8 cellular contexts compared by ENCODE assay signal in the genomic region with DNA sequence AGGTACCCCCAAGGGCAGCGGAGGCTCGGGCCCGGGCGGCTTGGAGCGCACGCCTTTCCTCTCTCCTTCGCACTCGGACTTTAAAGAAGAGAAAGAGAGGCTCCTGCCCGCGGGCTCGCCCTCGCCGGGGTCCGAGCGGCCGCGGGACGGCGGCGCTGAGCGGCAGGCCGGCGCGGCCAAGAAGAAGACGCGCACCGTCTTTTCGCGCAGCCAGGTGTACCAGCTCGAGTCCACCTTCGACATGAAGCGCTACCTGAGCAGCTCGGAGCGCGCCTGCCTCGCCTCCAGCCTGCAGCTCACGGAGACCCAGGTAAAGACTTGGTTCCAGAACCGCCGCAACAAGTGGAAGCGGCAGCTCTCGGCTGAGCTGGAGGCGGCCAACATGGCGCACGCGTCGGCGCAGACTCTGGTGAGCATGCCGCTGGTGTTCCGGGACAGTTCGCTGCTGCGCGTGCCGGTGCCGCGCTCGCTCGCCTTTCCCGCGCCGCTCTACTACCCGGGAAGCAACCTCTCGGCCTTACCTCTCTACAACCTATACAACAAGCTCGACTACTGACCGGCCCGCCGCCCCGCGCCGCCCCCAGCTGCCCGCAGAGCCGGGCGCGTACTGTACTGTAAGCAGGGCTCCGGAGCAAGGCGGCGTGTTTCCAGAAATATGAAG. TPM values are rescaled to one million over a fixed set of nuclear protein-coding genes. Genes with fewer than 3 reads are reported as not detected.
A peak's percentile ranks its signal among the peaks of the same experiment; 100 is the strongest.
DNase-seq lines count a peak whose midpoint lies in the region; ATAC-seq and TF ChIP-seq lines count a peak whose summit lies in the region.

No MANE protein-coding gene starts in this region.

- peaks cover 65% of the 10 kb centered on the region for H4K20me1 ChIP-seq in neural progenitor cell (ENCODE audit: low read depth)

- H3K9me3 Mint-ChIP-seq in CD4-positive, alpha-beta T cell = no peaks in the 10 kb centered on the region
- H3K9me3 Mint-ChIP-seq in endodermal cell (no peaks in the 10 kb centered on the region), neural progenitor cell (peaks cover 2% of the 10 kb centered on the region)

- intact Hi-C loops in CD4-positive, alpha-beta T cell (cut with DNase I, micrococcal nuclease) = loop anchor here (5.0 to 10.0 kb wide), 8 partner anchors 142 to 1768 kb away; partner anchors contain the start of genes ACADSB (in 1 of the 2), EEF1AKMT2 (in 1 of the 2), FAM24B (in 1 of the 2) and IKZF5 (in 1 of the 2)

- peaks cover 49% of the 10 kb centered on the region for H3F3A ChIP-seq in neural progenitor cell (ENCODE audit: low read depth)

- H3K9ac ChIP-seq in endodermal cell (ENCODE audit: extremely low read depth, low read length, poor library complexity, severe bottlenecking) (no peak overlapping the region), neural progenitor cell (no peak overlapping the region)

- H3K9me3 ChIP-seq in CD4-positive, alpha-beta T cell (ENCODE audit: control insufficient read depth, low read length) = no peaks in the 10 kb centered on the region
- H3K9me3 ChIP-seq in Peyer's patch (peaks cover 0 to 3% (median 0%) of the 10 kb centered on the region in 4 donors), endodermal cell (ENCODE audit: control insufficient read depth, low read length) (no peaks in the 10 kb centered on the region), neural progenitor cell (ENCODE audit: low read depth) (no peaks in the 10 kb centered on the region)

- no peak for TF ChIP-seq POLR2A in Peyer's patch (IDR thresholded peaks at IDR 0.05)

- TF ChIP-seq CTCF in CD4-positive, alpha-beta T cell (IDR thresholded peaks at IDR 0.05) = no peak
- TF ChIP-seq CTCF in Peyer's patch (IDR thresholded peaks at IDR 0.05) (no peak), endodermal cell (conservative IDR thresholded peaks at IDR 0.05) (peak; percentile 14), neural progenitor cell (IDR thresholded peaks at IDR 0.05) (no peak)

- peak in 4 of 10 experiments; percentile 42 to 51 (median 46) for DNase-seq in CD4-positive, alpha-beta T cell
- DNase-seq in Peyer's patch = peak in 1 of 3 donors; percentile 46
- DNase-seq in endodermal cell = peak; percentile 81
- peak; percentile 79 for DNase-seq in neural progenitor cell (ENCODE audit: low spot score)
- DNase-seq in NCI-H146 treated with DMSO at 0.1 percent for 48 hours (lab: John Stamatoyannopoulos, UW; ENCODE audit: unreplicated experiment) = no peak

- H3K27ac Mint-ChIP-seq in CD4-positive, alpha-beta T cell = no peak overlapping the region
- no peak overlapping the region for H3K27ac Mint-ChIP-seq in endodermal cell
- no peak overlapping the region for H3K27ac Mint-ChIP-seq in neural progenitor cell

- peaks cover 4% of the 10 kb centered on the region for H3K79me2 ChIP-seq in neural progenitor cell (ENCODE audit: low read depth)

- peaks cover 0 to 49% (median 27%) of the 10 kb centered on the region in 4 donors for H3K4me1 ChIP-seq in Peyer's patch
- H3K4me1 ChIP-seq in endodermal cell (ENCODE audit: control insufficient read depth, insufficient read depth, low read length) = peaks cover 3% of the 10 kb centered on the region
- H3K4me1 ChIP-seq in neural progenitor cell = peaks cover 37% of the 10 kb centered on the region

- H3K36me3 Mint-ChIP-seq in CD4-positive, alpha-beta T cell (ENCODE audit: low read depth) = peaks cover 7% of the 10 kb centered on the region
- H3K36me3 Mint-ChIP-seq in endodermal cell (ENCODE audit: low read depth) = no peaks in the 10 kb centered on the region
- H3K36me3 Mint-ChIP-seq in neural progenitor cell = no peaks in the 10 kb centered on the region

- WGBS in endodermal cell (ENCODE audit: insufficient coverage in 1 of 2, insufficient read length in 1 of 2), 2 experiments = 1% methylated on average over 43 to 76 of the region's 76 CpGs

- no peak for ATAC-seq in CD4-positive, alpha-beta T cell (ENCODE audit: poor library complexity)
- no peak for ATAC-seq in GM21526 (IDR thresholded peaks at IDR 0.05; ENCODE audit: low FRiP score, unreplicated experiment)
- no peak for ATAC-seq in GM18502 (IDR thresholded peaks at IDR 0.05; ENCODE audit: poor library complexity, unreplicated experiment)
- ATAC-seq in HG02610 (IDR thresholded peaks at IDR 0.05; ENCODE audit: unreplicated experiment) = no peak

- peak overlapping the region; percentile 89 for H3K4me3 Mint-ChIP-seq in CD4-positive, alpha-beta T cell
- peak overlapping the region; percentile 59 for H3K4me3 Mint-ChIP-seq in endodermal cell
- H3K4me3 Mint-ChIP-seq in neural progenitor cell = peak overlapping the region; percentile 76

- H3K27ac ChIP-seq in CD4-positive, alpha-beta T cell (ENCODE audit: low read depth, low read length) = no peak overlapping the region
- H3K27ac ChIP-seq in Peyer's patch (no peak overlapping the region), endodermal cell (ENCODE audit: low read depth, low read length) (no peak overlapping the region), neural progenitor cell (no peak overlapping the region)

- H3K27me3 ChIP-seq in CD4-positive, alpha-beta T cell (ENCODE audit: control insufficient read depth, insufficient read depth, low read length) = peaks cover 68% of the 10 kb centered on the region
- peaks cover 0 to 58% of the 10 kb centered on the region in 2 donors for H3K27me3 ChIP-seq in Peyer's patch
- peaks cover 90% of the 10 kb centered on the region for H3K27me3 ChIP-seq in endodermal cell (ENCODE audit: control insufficient read depth, insufficient read depth, low read length, poor library complexity, severe bottlenecking)
- H3K27me3 ChIP-seq in neural progenitor cell = peaks cover 91% of the 10 kb centered on the region

- peak overlapping the region; percentile 80 for H3K4me2 ChIP-seq in neural progenitor cell

- CTCF ChIA-PET in CD4-positive, alpha-beta T cell (lab: Charles Lee) = interaction anchor here (1.4 to 1.9 kb wide), 3 partner anchors 15 to 78 kb away, joined by 3 to 4 read pairs (median 4); no protein-coding TSS in a partner anchor

- POLR2A ChIA-PET in CD4-positive, alpha-beta T cell (lab: Charles Lee) = interaction anchor here (1.2 to 3.1 kb wide), 4 partner anchors 10 to 96 kb away, joined by 3 to 24 read pairs (median 13); no protein-coding TSS in a partner anchor

- H3K4me3 ChIP-seq in Peyer's patch = peak overlapping the region in 3 of 4 donors; percentile 41 to 45 (median 42)
- peak overlapping the region; percentile 73 for H3K4me3 ChIP-seq in endodermal cell (ENCODE audit: low read length)
- H3K4me3 ChIP-seq in neural progenitor cell = peak overlapping the region; percentile 37

- H3K4me1 Mint-ChIP-seq in CD4-positive, alpha-beta T cell (ENCODE audit: low read depth) = peaks cover 64% of the 10 kb centered on the region
- H3K4me1 Mint-ChIP-seq in endodermal cell = peaks cover 24% of the 10 kb centered on the region
- H3K4me1 Mint-ChIP-seq in neural progenitor cell = peaks cover 40% of the 10 kb centered on the region

- peaks cover 55% of the 10 kb centered on the region for H3K27me3 Mint-ChIP-seq in CD4-positive, alpha-beta T cell
- H3K27me3 Mint-ChIP-seq in endodermal cell (ENCODE audit: insufficient read depth) (peaks cover 89% of the 10 kb centered on the region), neural progenitor cell (ENCODE audit: insufficient read depth, low read depth) (peaks cover 65% of the 10 kb centered on the region)

- peak overlapping the region; percentile 85 for H2AFZ ChIP-seq in neural progenitor cell (replicated peaks)

- H3K36me3 ChIP-seq in Peyer's patch = no peaks in the 10 kb centered on the region
- no peaks in the 10 kb centered on the region for H3K36me3 ChIP-seq in endodermal cell (ENCODE audit: control insufficient read depth, insufficient read depth, low read length)
- no peaks in the 10 kb centered on the region for H3K36me3 ChIP-seq in neural progenitor cell

RNA-seq across cellular contexts. Expression of gene HMX2, which starts 1.8 kb away (rescaled TPM):
- total RNA-seq in CD4-positive, alpha-beta T cell = not detected
- total RNA-seq in Peyer's patch = 1 to 10 TPM in 1 of 4 donors, not detected in 3; 1.0 TPM
- not detected for total RNA-seq in endodermal cell
- polyA plus RNA-seq in endodermal cell (2013, experiment 1 of 2) = 0.21 TPM
- polyA plus RNA-seq in endodermal cell (2013, experiment 2 of 2) = not detected
- total RNA-seq in neural progenitor cell (ENCODE audit: low replicate concordance) = 0.15 and 0.21 TPM in 2 replicates

RNA-seq across cellular contexts. Expression of gene BUB3, which starts 4.5 kb away (rescaled TPM):
- total RNA-seq in CD4-positive, alpha-beta T cell = 100 to 1,000 TPM; 167 to 178 TPM
- 100 to 1,000 TPM in 2 of 4 donors, 10 to 100 TPM in 2; 51.1 to 168 (median 102) TPM for total RNA-seq in Peyer's patch
- total RNA-seq in endodermal cell = 100 to 1,000 TPM; 113 to 130 TPM
- polyA plus RNA-seq in endodermal cell (2013, experiment 1 of 2) = 169 TPM
- 153 TPM for polyA plus RNA-seq in endodermal cell (2013, experiment 2 of 2)
- 245 and 249 TPM in 2 replicates for total RNA-seq in neural progenitor cell (ENCODE audit: low replicate concordance)

RNA-seq across cellular contexts. Expression of gene HMX3, which starts 13.9 kb away (rescaled TPM):
- total RNA-seq in CD4-positive, alpha-beta T cell = under 1 TPM in 1 of 2 experiments, not detected in 1; 0.34 TPM
- 1 to 10 TPM in 2 of 4 donors, not detected in 2; 1.1 to 3.4 TPM for total RNA-seq in Peyer's patch
- not detected for total RNA-seq in endodermal cell
- polyA plus RNA-seq in endodermal cell (2013, experiment 1 of 2) = not detected
- not detected for polyA plus RNA-seq in endodermal cell (2013, experiment 2 of 2)
- 0.12 TPM in 1 of 2 replicates, not detected in the other for total RNA-seq in neural progenitor cell (ENCODE audit: low replicate concordance)
